In the genomic region with DNA sequence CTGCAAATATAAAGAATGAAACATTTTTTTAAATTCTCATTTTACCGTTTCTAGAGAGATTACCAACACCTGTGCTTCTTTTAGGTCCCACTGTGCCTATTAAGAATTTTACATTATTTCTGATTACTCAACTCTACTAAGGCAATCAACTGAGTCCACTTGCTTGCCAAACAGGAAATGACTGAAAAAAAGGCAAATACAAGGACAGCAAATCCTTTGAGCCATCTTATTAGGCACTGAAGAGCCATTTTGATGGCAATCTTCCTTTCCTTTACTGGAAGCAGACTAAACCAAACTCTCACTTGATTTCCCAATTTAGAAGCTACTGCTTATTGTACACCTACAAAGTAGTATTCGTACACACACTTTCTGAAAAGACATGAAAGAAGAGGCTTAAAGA, we compare ENCODE assay signal across 14 cellular contexts.
DNase-seq lines count a peak whose midpoint lies in the region; TF ChIP-seq lines count a peak whose summit lies in the region.
"Had no signal": no experiment of that assay in that cellular context is flagged by ENCODE, and none has a peak within 500 bp of the region (broad histone marks: within the 10 kb centered on the region; RNA-seq: fewer than 3 reads in every experiment).

No MANE protein-coding gene starts in this region.

- in situ Hi-C loops in ACHN (cut with HindIII; ENCODE audit: low pct_ligation_motif_present, low pct_unique_long_range_greater_than_20kb, low sequenced_read_pairs) = no loop called here

- H3K4me1 ChIP-seq in A673 (ENCODE audit: insufficient read depth, low read length, poor library complexity, severe bottlenecking) = peaks cover 38% of the 10 kb centered on the region
- peaks cover 3% of the 10 kb centered on the region for H3K4me1 ChIP-seq in hepatocyte (ENCODE audit: insufficient read depth)

- no peaks in the 10 kb centered on the region for H3K9me3 ChIP-seq in A673 (ENCODE audit: low read depth, low read length, poor library complexity, severe bottlenecking)
- H3K9me3 ChIP-seq in hepatocyte (ENCODE audit: low read depth) = no peaks in the 10 kb centered on the region
- no peaks in the 10 kb centered on the region for H3K9me3 ChIP-seq in WERI-Rb-1 (ENCODE audit: severe bottlenecking)

- 55% methylated on average over 2 of the region's 2 CpGs for WGBS in hepatocyte (ENCODE audit: low lambda C conversion rate, missing lambda C conversion rate)

- H3K36me3 ChIP-seq in A673 (ENCODE audit: insufficient read depth, low read length, poor library complexity, severe bottlenecking) (no peaks in the 10 kb centered on the region), hepatocyte (replicated peaks; ENCODE audit: insufficient read depth, low read depth) (no peaks in the 10 kb centered on the region), WERI-Rb-1 (no peaks in the 10 kb centered on the region)

- no TSS peak for BruUV-seq in A673 (replicated peaks; lab: Mats Ljungman, UMichigan)

- TF ChIP-seq CTCF in A673 (conservative IDR thresholded peaks at IDR 0.05; ENCODE audit: low read depth, low read length) (no peak), hepatocyte (IDR thresholded peaks at IDR 0.05; ENCODE audit: poor library complexity) (no peak), WERI-Rb-1 (IDR thresholded peaks at IDR 0.05; ENCODE audit: low read depth, low read length) (no peak)

- H2AFZ ChIP-seq in hepatocyte = no peak overlapping the region

- H3K4me3 ChIP-seq in A673 (ENCODE audit: low read depth, low read length, poor library complexity, severe bottlenecking) (no peak overlapping the region), hepatocyte (no peak overlapping the region), WERI-Rb-1 (ENCODE audit: low read depth, low read length) (no peak overlapping the region)

- H3K27me3 ChIP-seq in A673 (replicated peaks; ENCODE audit: insufficient read depth, low read depth, low read length, poor library complexity) (no peaks in the 10 kb centered on the region), hepatocyte (no peaks in the 10 kb centered on the region), WERI-Rb-1 (ENCODE audit: insufficient read depth, low read depth, severe bottlenecking) (no peaks in the 10 kb centered on the region)

- no peaks in the 10 kb centered on the region for H3K79me2 ChIP-seq in hepatocyte

- POLR2A ChIA-PET in A673 (lab: Charles Lee; ENCODE audit: low non-redundant PET) = no interaction called here

- H4K20me1 ChIP-seq in hepatocyte (ENCODE audit: insufficient read depth, poor library complexity, severe bottlenecking) = no peaks in the 10 kb centered on the region

- no peak overlapping the region for H3K4me2 ChIP-seq in hepatocyte

- no peaks in the 10 kb centered on the region for H3K9me2 ChIP-seq in hepatocyte (replicated peaks; ENCODE audit: insufficient read depth)

- DNase-seq in A673 (ENCODE audit: low spot score) = peak; percentile 87
- peak; percentile 31 for DNase-seq in GM04504 (ENCODE audit: low read depth)
- DNase-seq in amniotic epithelial cell (ENCODE audit: low read depth) = peak; percentile 52
- DNase-seq in hepatocyte (ENCODE audit: low spot score) = no peak
- no peak for DNase-seq in ACHN
- no peak for DNase-seq in hippocampal formation (lab: John Stamatoyannopoulos, UW)
- DNase-seq in WERI-Rb-1 = no peak
- no peak for DNase-seq in mesenteric fat pad (ENCODE audit: low spot score)
- DNase-seq: activated CD8-positive, alpha-beta T cell treated with anti-CD3 and anti-CD28 coated beads, Interleukin-2, amount 10 ng/mL, durations not matched to agents 7 days and 5 days; activated naive CD8-positive, alpha-beta T cell treated with anti-CD3 and anti-CD28 coated beads, Interleukin-2, amount 50 U/mL, for 24 hours; central memory CD4-positive, alpha-beta T cell; immature natural killer cell; NCI-H1930; NCI-H526 had no signal

- peak overlapping the region; percentile 77 for H3K27ac ChIP-seq in A673 (ENCODE audit: low read depth, low read length, poor library complexity, severe bottlenecking)
- peak overlapping the region; percentile 75 for H3K27ac ChIP-seq in hepatocyte
- no peak overlapping the region for H3K27ac ChIP-seq in WERI-Rb-1

- intact Hi-C loops in A673 (cut with micrococcal nuclease; ENCODE audit: unreplicated experiment) = loop anchor here (5.0 kb wide), 1 partner anchor 125 kb away; no protein-coding TSS in a partner anchor

- CTCF ChIA-PET in A673 (lab: Charles Lee) = no interaction called here

Comparison
In these comparisons a context has a peak if more than half of its experiments do, and no peak if none do; other contexts are left out.
1. DNase-seq: peak in A673 (single experiment), GM04504 (single experiment) and amniotic epithelial cell (single experiment); none in hepatocyte (single experiment), ACHN (single experiment), hippocampal formation (0 of 2), WERI-Rb-1 (single experiment) and mesenteric fat pad (single experiment).